Comparison of ENCODE assay signal across 17 cellular contexts in genomic region chr6:13559968-13560650, GRCh38.
"Had no signal": no experiment of that assay in that cellular context is flagged by ENCODE, and none has a peak within 500 bp of the region (broad histone marks: within the 10 kb centered on the region; RNA-seq: fewer than 3 reads in every experiment).

No MANE protein-coding gene starts in this region.

- H3K36me3 ChIP-seq: colonic mucosa, left lung, thyroid gland had no signal

- H3K4me1 ChIP-seq: colonic mucosa had no signal

- ATAC-seq: esophagus mucosa; left lung; mucosa of descending colon; naive thymus-derived CD4-positive, alpha-beta T cell; stimulated activated naive B cell treated with anti-CD40 and anti-IgM and Interleukin-4, amounts not matched to agents 10 μg/mL and 1 μg/mL and 100 μg/mL, for 72 hours had no signal

- H3K9me3 ChIP-seq: colonic mucosa, left lung, mucosa of descending colon, thyroid gland had no signal

- H3K4me3 ChIP-seq: colonic mucosa, left lung, mucosa of descending colon, thyroid gland had no signal

- H3K27ac ChIP-seq: colonic mucosa, left lung had no signal

- H3K27me3 ChIP-seq: colonic mucosa, left lung, thyroid gland had no signal

- DNase-seq: activated B cell treated with CpG ODN at 0.5 μM for 24 hours; activated CD4-positive, alpha-beta T cell treated with anti-CD3 and anti-CD28 coated beads for 48 hours; activated CD8-positive, alpha-beta memory T cell treated with anti-CD3 and anti-CD28 coated beads for 24 hours; activated naive CD8-positive, alpha-beta T cell treated with anti-CD3 and anti-CD28 coated beads for 36 hours; central memory CD4-positive, alpha-beta T cell; colonic mucosa; islet precursor cell; left lung; mucosa of descending colon; naive thymus-derived CD4-positive, alpha-beta T cell; nucleus accumbens; posterior cingulate gyrus; retina; stimulated activated CD4-positive, alpha-beta T cell treated with anti-CD3 and anti-CD28 coated beads, Interleukin-4, amount 100 ng/mL, for 1 hour; stimulated activated naive B cell treated with anti-CD40 and anti-IgM and Interleukin-4, amounts not matched to agents 10 μg/mL and 1 μg/mL and 100 μg/mL, for 72 hours; thyroid gland had no signal
